ENCODE assay signal across 8 cellular contexts in genomic region chr20:56468317-56469076, GRCh38. TPM values are rescaled to one million over a fixed set of nuclear protein-coding genes. Genes with fewer than 3 reads are reported as not detected.
DNase-seq lines count a peak whose midpoint lies in the region; ATAC-seq and TF ChIP-seq lines count a peak whose summit lies in the region.

A gene with protein sequence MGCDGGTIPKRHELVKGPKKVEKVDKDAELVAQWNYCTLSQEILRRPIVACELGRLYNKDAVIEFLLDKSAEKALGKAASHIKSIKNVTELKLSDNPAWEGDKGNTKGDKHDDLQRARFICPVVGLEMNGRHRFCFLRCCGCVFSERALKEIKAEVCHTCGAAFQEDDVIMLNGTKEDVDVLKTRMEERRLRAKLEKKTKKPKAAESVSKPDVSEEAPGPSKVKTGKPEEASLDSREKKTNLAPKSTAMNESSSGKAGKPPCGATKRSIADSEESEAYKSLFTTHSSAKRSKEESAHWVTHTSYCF (plus strand): TSS chr20:56468627. CDS start chr20:56468698, 71 bp downstream.

- ATAC-seq in RWPE2 (ENCODE audit: low read depth) (peak; percentile 97), natural killer cell (peak; percentile 93 to 97 (median 93))

- TF ChIP-seq CTCF in LNCaP clone FGC (IDR thresholded peaks at IDR 0.05; ENCODE audit: control insufficient read depth, extremely low read depth, insufficient read depth) (no peak), RWPE2 (IDR thresholded peaks at IDR 0.05; ENCODE audit: poor library complexity, severe bottlenecking) (no peak), natural killer cell (IDR thresholded peaks at IDR 0.05) (no peak)

- H3K4me1 ChIP-seq in RWPE2 (ENCODE audit: insufficient read depth, poor library complexity, severe bottlenecking): peaks cover 15% of the 10 kb centered on the region

- no peaks in the 10 kb centered on the region for H3K9me3 ChIP-seq in RWPE2 (ENCODE audit: severe bottlenecking)

- DNase-seq in EL (peak; percentile 95), H4 (ENCODE audit: low spot score) (peak; percentile 89), LNCaP clone FGC (ENCODE audit: low read depth) (peak; percentile 56), RWPE2 (ENCODE audit: low spot score) (peak; percentile 98), fibroblast of peridontal ligament (ENCODE audit: extremely low read depth) (peak; percentile 89), natural killer cell (peak; percentile 96)
- peak; percentile 95 for DNase-seq in activated T-helper 2 cell treated with anti-CD3 and anti-CD28 coated beads, Interferon-gamma antibody, Interleukin-2, Interleukin-4, amounts not matched to agents 10 μg/mL and 5 μg/mL and 100 μg/mL, durations not matched to agents 14 hours and 24 hours and 36 hours (ENCODE audit: low spot score)
- peak; percentile 93 to 97 (median 94) for DNase-seq in stimulated activated naive CD4-positive, alpha-beta T cell (lab: John Stamatoyannopoulos, UW)

- H3K9me3 Mint-ChIP-seq in activated T-helper 2 cell treated with anti-CD3 and anti-CD28 coated beads, Interferon-gamma antibody, Interleukin-2, Interleukin-4, amounts not matched to agents 10 μg/mL and 5 μg/mL and 100 μg/mL, durations not matched to agents 14 hours and 24 hours and 36 hours: no peaks in the 10 kb centered on the region
- no peaks in the 10 kb centered on the region for H3K9me3 Mint-ChIP-seq in natural killer cell

- H3K36me3 ChIP-seq in RWPE2 (ENCODE audit: low read depth): peaks cover 37% of the 10 kb centered on the region

- peaks cover 36% of the 10 kb centered on the region for H3K4me1 Mint-ChIP-seq in activated T-helper 2 cell treated with anti-CD3 and anti-CD28 coated beads, Interferon-gamma antibody, Interleukin-2, Interleukin-4, amounts not matched to agents 10 μg/mL and 5 μg/mL and 100 μg/mL, durations not matched to agents 14 hours and 24 hours and 36 hours (ENCODE audit: low read depth)
- H3K4me1 Mint-ChIP-seq in natural killer cell: peaks cover 37 to 45% of the 10 kb centered on the region in 2 donors

- H3K4me3 ChIP-seq in LNCaP clone FGC (ENCODE audit: low read depth, low read length): peak within 1 kb of the TSS; percentile 93
- H3K4me3 ChIP-seq in RWPE2 (ENCODE audit: severe bottlenecking): peak within 1 kb of the TSS; percentile 65

- H3K27me3 ChIP-seq in RWPE2 (ENCODE audit: insufficient read depth, poor library complexity, severe bottlenecking): no peaks in the 10 kb centered on the region

- peaks cover 19% of the 10 kb centered on the region for H3K36me3 Mint-ChIP-seq in activated T-helper 2 cell treated with anti-CD3 and anti-CD28 coated beads, Interferon-gamma antibody, Interleukin-2, Interleukin-4, amounts not matched to agents 10 μg/mL and 5 μg/mL and 100 μg/mL, durations not matched to agents 14 hours and 24 hours and 36 hours (ENCODE audit: low read depth)
- H3K36me3 Mint-ChIP-seq in natural killer cell: no peaks in the 10 kb centered on the region

- intact Hi-C loops in activated T-helper 2 cell treated with anti-CD3 and anti-CD28 coated beads, Interferon-gamma antibody, Interleukin-2, Interleukin-4, amounts not matched to agents 10 μg/mL and 5 μg/mL and 100 μg/mL, durations not matched to agents 14 hours and 24 hours and 36 hours (cut with micrococcal nuclease): loop anchor here (1.0 to 2.0 kb wide), 4 partner anchors 28 to 76 kb away; partner anchors contain the start of genes AURKA and CSTF1
- intact Hi-C loops in natural killer cell (cut with micrococcal nuclease): loop anchor here (1.0 kb wide), 3 partner anchors 28 to 76 kb away; partner anchors contain the start of genes AURKA and CSTF1

- peak within 1 kb of the TSS; percentile 99 for H3K4me3 Mint-ChIP-seq in activated T-helper 2 cell treated with anti-CD3 and anti-CD28 coated beads, Interferon-gamma antibody, Interleukin-2, Interleukin-4, amounts not matched to agents 10 μg/mL and 5 μg/mL and 100 μg/mL, durations not matched to agents 14 hours and 24 hours and 36 hours (ENCODE audit: low read depth)
- H3K4me3 Mint-ChIP-seq in natural killer cell: peak within 1 kb of the TSS; percentile 99

- H3K27ac Mint-ChIP-seq in activated T-helper 2 cell treated with anti-CD3 and anti-CD28 coated beads, Interferon-gamma antibody, Interleukin-2, Interleukin-4, amounts not matched to agents 10 μg/mL and 5 μg/mL and 100 μg/mL, durations not matched to agents 14 hours and 24 hours and 36 hours: peak within 1 kb of the TSS; percentile 97
- peak within 1 kb of the TSS; percentile 98 to 100 for H3K27ac Mint-ChIP-seq in natural killer cell

- no peaks in the 10 kb centered on the region for H3K27me3 Mint-ChIP-seq in activated T-helper 2 cell treated with anti-CD3 and anti-CD28 coated beads, Interferon-gamma antibody, Interleukin-2, Interleukin-4, amounts not matched to agents 10 μg/mL and 5 μg/mL and 100 μg/mL, durations not matched to agents 14 hours and 24 hours and 36 hours (ENCODE audit: low read depth)
- H3K27me3 Mint-ChIP-seq in natural killer cell (ENCODE audit: low read depth in 2 of 2): no peaks in the 10 kb centered on the region

- no peak within 1 kb of the TSS for H3K27ac ChIP-seq in RWPE2 (ENCODE audit: poor library complexity, severe bottlenecking)

RNA-seq across cellular contexts. Expression of the gene that starts here (rescaled TPM):
- 70.0 and 71.4 TPM in 2 replicates for total RNA-seq in H4 (2014; rRNA removed; shearing (Covaris generic))
- 103 and 107 TPM in 2 replicates for total RNA-seq in activated T-helper 2 cell treated with anti-CD3 and anti-CD28 coated beads, Interferon-gamma antibody, Interleukin-2, Interleukin-4, amounts not matched to agents 10 μg/mL and 5 μg/mL and 100 μg/mL, durations not matched to agents 14 hours and 24 hours and 36 hours
- total RNA-seq in natural killer cell: 10 to 100 TPM; 81.5 to 89.1 (median 83.4) TPM
